In the genomic region with DNA sequence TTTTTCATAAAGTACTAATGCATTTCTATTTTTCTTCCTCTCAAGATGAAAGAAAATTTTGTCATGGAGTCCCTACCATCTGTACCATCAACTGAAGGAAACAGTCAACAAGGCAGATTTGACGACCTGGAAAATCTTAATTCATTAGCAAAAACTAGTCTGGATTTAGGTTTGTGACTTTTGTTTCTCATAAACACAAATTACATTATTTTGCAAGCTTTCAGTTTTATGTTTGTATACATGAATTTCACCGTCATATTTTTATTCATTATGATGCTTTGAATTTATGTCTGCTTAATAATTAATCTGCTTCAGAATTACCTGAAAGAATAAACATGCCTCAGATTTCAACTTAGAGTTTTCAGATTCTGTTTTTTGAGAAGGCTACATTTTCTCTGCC, we compare ENCODE assay signal across 3 cellular contexts.
TF ChIP-seq lines count a peak whose summit lies in the region.

No MANE protein-coding gene starts in this region.

TF ChIP-seq in A549, 52 proteins besides CTCF, POLR2A, EP300 and RAD21:
- TF ChIP-seq NFE2L2 (conservative IDR thresholded peaks at IDR 0.05; ENCODE audit: low read length) (no peak), MAFK (IDR thresholded peaks at IDR 0.05; ENCODE audit: partially characterized antibody) (peak; percentile 39)

TF ChIP-seq in IMR-90, 13 proteins besides CTCF, POLR2A, EP300 and RAD21:
- TF ChIP-seq MAFK (IDR thresholded peaks at IDR 0.05; ENCODE audit: low read depth, low read length) (peak; percentile 12; the same call in 1 of the 2 replicates), MAZ (IDR thresholded peaks at IDR 0.05; ENCODE audit: borderline replicate concordance, low read depth, low read length) (no peak)

TF ChIP-seq in endothelial cell of umbilical vein, 7 proteins besides CTCF, POLR2A, EP300 and RAD21:
- TF ChIP-seq EZH2 (IDR thresholded peaks at IDR 0.05; ENCODE audit: borderline replicate concordance, low read depth, low read length, severe bottlenecking) (no peak), FOS (IDR thresholded peaks at IDR 0.05; ENCODE audit: borderline replicate concordance, insufficient read depth, low read length) (no peak), POLR2AphosphoS5 (IDR thresholded peaks at IDR 0.05; ENCODE audit: insufficient read depth, low read depth, low read length) (no peak), GATA2 (IDR thresholded peaks at IDR 0.05; ENCODE audit: insufficient read depth, insufficient read length, low read depth, low read length) (no peak), MYC (IDR thresholded peaks at IDR 0.05; ENCODE audit: low read depth, low read length) (no peak), JUN (IDR thresholded peaks at IDR 0.05; ENCODE audit: borderline replicate concordance, insufficient read depth, insufficient read length, low read depth) (no peak)
- TF ChIP-seq, protein P1, sequence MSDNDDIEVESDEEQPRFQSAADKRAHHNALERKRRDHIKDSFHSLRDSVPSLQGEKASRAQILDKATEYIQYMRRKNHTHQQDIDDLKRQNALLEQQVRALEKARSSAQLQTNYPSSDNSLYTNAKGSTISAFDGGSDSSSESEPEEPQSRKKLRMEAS (IDR thresholded peaks at IDR 0.05; ENCODE audit: insufficient read depth, insufficient read length) = no peak
TF ChIP-seq in endothelial cell of umbilical vein: peak in this region for 0.
